ENCODE assay signal across 27 cellular contexts in the genomic region with DNA sequence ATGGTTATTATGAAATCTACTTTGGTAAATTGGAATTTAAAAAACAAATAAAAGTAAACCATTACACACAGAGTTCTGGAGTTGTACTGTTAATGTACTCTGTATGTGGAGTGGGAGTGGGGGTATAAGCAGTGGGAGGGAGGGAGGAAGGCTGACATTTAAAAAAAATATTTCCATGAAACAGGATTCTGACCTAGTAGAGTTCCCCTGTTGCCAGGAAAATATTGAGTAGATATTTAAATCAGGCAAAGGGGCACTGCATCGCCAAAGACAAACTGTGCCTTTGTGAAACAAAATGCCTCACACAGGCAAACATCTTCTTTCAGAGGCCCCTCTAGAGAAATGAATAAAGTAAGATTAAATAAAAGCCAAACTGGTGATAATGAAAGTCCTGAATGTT.
"Had no signal": no experiment of that assay in that cellular context is flagged by ENCODE, and none has a peak within 500 bp of the region (broad histone marks: within the 10 kb centered on the region; RNA-seq: fewer than 3 reads in every experiment).

No MANE protein-coding gene starts in this region.

- ATAC-seq: esophagus mucosa; gastrocnemius medialis; left colon; left ventricle myocardium superior; lower lobe of right lung; naive thymus-derived CD8-positive, alpha-beta T cell; sciatic nerve; stimulated activated effector memory CD8-positive, alpha-beta T cell treated with anti-CD3 and anti-CD28 coated beads, Interleukin-12 subunit alpha, Interleukin-12 subunit beta, amount 100 ng/mL, for 72 hours had no signal

- H3K4me3 ChIP-seq: dorsolateral prefrontal cortex, gastrocnemius medialis, lower lobe of right lung, prostate gland, right atrium auricular region, stomach, tibial nerve, upper lobe of left lung had no signal

- H3K9me3 ChIP-seq: gastrocnemius medialis, lower lobe of right lung, prostate gland, upper lobe of left lung had no signal

- H3K4me1 Mint-ChIP-seq: immature natural killer cell; naive thymus-derived CD8-positive, alpha-beta T cell; stimulated activated effector memory CD8-positive, alpha-beta T cell treated with anti-CD3 and anti-CD28 coated beads, Interleukin-12 subunit alpha, Interleukin-12 subunit beta, amount 100 ng/mL, for 72 hours had no signal

- H3K27ac Mint-ChIP-seq: immature natural killer cell; naive thymus-derived CD8-positive, alpha-beta T cell; stimulated activated effector memory CD8-positive, alpha-beta T cell treated with anti-CD3 and anti-CD28 coated beads, Interleukin-12 subunit alpha, Interleukin-12 subunit beta, amount 100 ng/mL, for 72 hours had no signal

- H3K27ac ChIP-seq: dorsolateral prefrontal cortex, epithelial cell of prostate, gastrocnemius medialis, lower lobe of right lung, prostate gland, right atrium auricular region, stomach, tibial nerve, upper lobe of left lung had no signal

- H3K36me3 Mint-ChIP-seq: immature natural killer cell; naive thymus-derived CD8-positive, alpha-beta T cell; stimulated activated effector memory CD8-positive, alpha-beta T cell treated with anti-CD3 and anti-CD28 coated beads, Interleukin-12 subunit alpha, Interleukin-12 subunit beta, amount 100 ng/mL, for 72 hours had no signal

- FAIRE-seq: colon, urothelium cell line had no signal

- DNase-seq: cerebellar nuclear complex; dorsolateral prefrontal cortex; effector CD4-positive, alpha-beta T cell; foreskin fibroblast; gastrocnemius medialis; head of caudate nucleus; immature natural killer cell; islet precursor cell; kidney glomerular epithelial cell; left colon; left ventricle myocardium superior; lower lobe of right lung; naive thymus-derived CD8-positive, alpha-beta T cell; stimulated activated CD4-positive, alpha-beta T cell treated with anti-CD3 and anti-CD28 coated beads, Interleukin-2, amount 100 ng/mL, for 24 hours; stimulated activated CD4-positive, alpha-beta T cell treated with anti-CD3 and anti-CD28 coated beads, Interleukin-4, amount 100 ng/mL, for 24 hours; stimulated activated naive CD4-positive, alpha-beta T cell treated with Interleukin-2 at 50 U/mL for 16 hours; stomach; upper lobe of left lung had no signal

- H3K27me3 ChIP-seq: gastrocnemius medialis, right atrium auricular region, stomach, tibial nerve, upper lobe of left lung had no signal

- H3K4me3 Mint-ChIP-seq: immature natural killer cell; naive thymus-derived CD8-positive, alpha-beta T cell; stimulated activated effector memory CD8-positive, alpha-beta T cell treated with anti-CD3 and anti-CD28 coated beads, Interleukin-12 subunit alpha, Interleukin-12 subunit beta, amount 100 ng/mL, for 72 hours had no signal

- H3K36me3 ChIP-seq: gastrocnemius medialis, lower lobe of right lung, prostate gland, right atrium auricular region, stomach, tibial nerve, upper lobe of left lung had no signal

- H3K4me1 ChIP-seq: gastrocnemius medialis, lower lobe of right lung, prostate gland, right atrium auricular region, stomach, tibial nerve, upper lobe of left lung had no signal
